Comparison of ENCODE assay signal across 16 cellular contexts in the genomic region with DNA sequence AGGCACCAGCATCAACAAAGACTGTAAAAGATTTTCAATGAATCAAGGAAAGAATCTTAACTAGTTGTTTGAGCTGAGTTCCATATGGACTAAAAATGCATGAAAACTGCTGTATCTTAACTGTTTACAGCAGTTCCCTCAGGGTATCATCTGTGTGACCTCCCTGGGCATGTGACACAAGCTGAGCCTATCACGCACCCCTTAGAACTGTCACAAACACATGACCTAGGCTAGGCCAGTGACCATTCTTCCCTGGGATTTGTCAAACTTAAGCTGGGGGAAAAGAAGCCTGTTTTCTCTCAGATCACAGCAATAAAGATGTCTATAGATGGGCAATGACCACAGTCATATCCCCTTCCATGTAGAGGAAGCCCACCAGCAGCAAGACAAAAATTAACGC. TPM values are rescaled to one million over a fixed set of nuclear protein-coding genes. Genes with fewer than 3 reads are reported as not detected.
A peak's percentile ranks its signal among the peaks of the same experiment; 100 is the strongest.
DNase-seq lines count a peak whose midpoint lies in the region; ATAC-seq, FAIRE-seq and TF ChIP-seq lines count a peak whose summit lies in the region.
"Had no signal": no experiment of that assay in that cellular context is flagged by ENCODE, and none has a peak within 500 bp of the region (broad histone marks: within the 10 kb centered on the region; RNA-seq: fewer than 3 reads in every experiment).

No MANE protein-coding gene starts in this region.

- POLR2A ChIA-PET in HepG2 (lab: Yijun Ruan, JAX) (interaction anchor here (1.9 kb wide), 1 partner anchor 33 kb away, joined by 4 read pairs; no protein-coding TSS in a partner anchor), H1 (lab: Charles Lee; ENCODE audit: partially characterized antibody) (interaction anchor here (0.7 to 2.6 kb wide), 8 partner anchors 11 to 149 kb away, joined by 3 to 11 read pairs (median 4); a partner anchor contains a TSS)

- H2BK120ac ChIP-seq in H1 (replicated peaks; ENCODE audit: low read depth, low read length) (peak overlapping the region; percentile 30), mesendoderm (ENCODE audit: low read depth, low read length) (no peak overlapping the region)

- CTCF ChIA-PET in HepG2 (lab: Yijun Ruan, JAX; ENCODE audit: low intra/inter-chr PET ratio, low total read pairs): no interaction called here
- CTCF ChIA-PET in H1 (lab: Charles Lee; ENCODE audit: partially characterized antibody): interaction anchor here (0.6 to 4.7 kb wide), 9 partner anchors 15 to 129 kb away, joined by 3 to 17 read pairs (median 3); no protein-coding TSS in a partner anchor

- H3K27ac ChIP-seq in HepG2 (ENCODE audit: extremely low read length, insufficient read depth, low read length) (no peak overlapping the region), right lobe of liver (no peak overlapping the region), H1 (ENCODE audit: low read depth, low read length) (peak overlapping the region; percentile 23; the same call in 1 of the 2 replicates), mesendoderm (ENCODE audit: low read depth, low read length) (no peak overlapping the region)
- H3K27ac ChIP-seq: 22Rv1 had no signal

- intact Hi-C loops in HepG2 (cut with micrococcal nuclease; ENCODE audit: unreplicated experiment): no loop called here
- intact Hi-C loops in right lobe of liver (cut with DNase I): no loop called here
- intact Hi-C loops in activated T-helper 1 cell treated with anti-CD3 and anti-CD28 coated beads, Interleukin-12 subunit alpha, Interleukin-12 subunit beta, Interleukin-2, Interleukin-4 antibody, amounts not matched to agents 30 ng/mL and 10 ng/mL and 1 ng/mL, durations not matched to agents 14 hours and 24 hours and 36 hours (cut with micrococcal nuclease): no loop called here

- TF ChIP-seq EP300 in HepG2 (IDR thresholded peaks at IDR 0.05; ENCODE audit: low read depth in 2 of 2, low read length in 2 of 2) (no peak), HepG2 (CRISPR knock-in tag; IDR thresholded peaks at IDR 0.05; ENCODE audit: borderline replicate concordance) (no peak), H1 (IDR thresholded peaks at IDR 0.05; ENCODE audit: borderline replicate concordance in 1 of 2, low read depth in 2 of 2, low read length in 2 of 2) (no peak)

- H3K9me3 ChIP-seq in HepG2 (ENCODE audit: low read length) (no peaks in the 10 kb centered on the region), right lobe of liver (no peaks in the 10 kb centered on the region), H1 (ENCODE audit: insufficient read depth in 2 of 2, low read depth in 1 of 2, low read length in 1 of 2) (no peaks in the 10 kb centered on the region)
- H3K9me3 ChIP-seq: BE2C had no signal

- H3K79me2 ChIP-seq in HepG2 (ENCODE audit: insufficient read depth, low read length) (peaks cover 100% of the 10 kb centered on the region), H1 (ENCODE audit: control insufficient read depth in 1 of 2, insufficient read depth in 2 of 2, low read length in 2 of 2) (peaks cover 25 to 92% of the 10 kb centered on the region in 2 experiments), mesendoderm (ENCODE audit: control insufficient read depth, insufficient read depth, low read length) (peaks cover 72% of the 10 kb centered on the region)

- peaks cover 20% of the 10 kb centered on the region for H3K27me3 Mint-ChIP-seq in activated T-helper 1 cell treated with anti-CD3 and anti-CD28 coated beads, Interleukin-12 subunit alpha, Interleukin-12 subunit beta, Interleukin-2, Interleukin-4 antibody, amounts not matched to agents 30 ng/mL and 10 ng/mL and 1 ng/mL, durations not matched to agents 14 hours and 24 hours and 36 hours (ENCODE audit: insufficient read depth)

- H4K91ac ChIP-seq in H1 (replicated peaks; ENCODE audit: insufficient read length, low read length): peak overlapping the region; percentile 5

- H2AK5ac ChIP-seq in H1 (ENCODE audit: low read depth, low read length) (peak overlapping the region; percentile 61; the same call in 1 of the 2 replicates), mesendoderm (ENCODE audit: low read length) (no peak overlapping the region)

- H2AFZ ChIP-seq in HepG2 (ENCODE audit: low read length) (no peak overlapping the region), H1 (ENCODE audit: low read length) (no peak overlapping the region)

- H4K8ac ChIP-seq in H1 (ENCODE audit: extremely low read depth, insufficient read depth, low read length) (no peak overlapping the region), mesendoderm (ENCODE audit: low read depth, low read length) (no peak overlapping the region)

- no peaks in the 10 kb centered on the region for H3K9me3 Mint-ChIP-seq in activated T-helper 1 cell treated with anti-CD3 and anti-CD28 coated beads, Interleukin-12 subunit alpha, Interleukin-12 subunit beta, Interleukin-2, Interleukin-4 antibody, amounts not matched to agents 30 ng/mL and 10 ng/mL and 1 ng/mL, durations not matched to agents 14 hours and 24 hours and 36 hours
- H3K9me3 Mint-ChIP-seq: CD4-positive, alpha-beta T cell; IgD-negative memory B cell had no signal

- in situ Hi-C loops in HepG2 (cut with HindIII; ENCODE audit: extremely low pct_ligation_motif_present, low pct_unique_long_range_greater_than_20kb): no loop called here

- peak overlapping the region; percentile 7; the same call in 1 of the 2 replicates for H2BK12ac ChIP-seq in H1 (ENCODE audit: low read depth, low read length)

- no peak for TF ChIP-seq RAD21 in HepG2 (CRISPR knock-in tag; IDR thresholded peaks at IDR 0.05)
- TF ChIP-seq RAD21 in H1 (IDR thresholded peaks at IDR 0.05 in 1 of 2, conservative IDR thresholded peaks at IDR 0.05 in 1 of 2; ENCODE audit: low read depth in 2 of 2, low read length in 2 of 2): no peak

- H3K27me3 ChIP-seq in HepG2 (ENCODE audit: control insufficient read depth in 1 of 2, insufficient read depth in 2 of 2, low read length in 2 of 2) (no peaks in the 10 kb centered on the region), right lobe of liver (no peaks in the 10 kb centered on the region), H1 (replicated peaks in 1 of 4; ENCODE audit: control insufficient read depth in 3 of 4, extremely low read depth in 1 of 4, insufficient read depth in 3 of 4, low read length in 3 of 4) (no peaks in the 10 kb centered on the region), mesendoderm (ENCODE audit: insufficient read depth, low read length, poor library complexity) (no peaks in the 10 kb centered on the region)

- H3K27ac Mint-ChIP-seq in activated T-helper 1 cell treated with anti-CD3 and anti-CD28 coated beads, Interleukin-12 subunit alpha, Interleukin-12 subunit beta, Interleukin-2, Interleukin-4 antibody, amounts not matched to agents 30 ng/mL and 10 ng/mL and 1 ng/mL, durations not matched to agents 14 hours and 24 hours and 36 hours: no peak overlapping the region
- H3K27ac Mint-ChIP-seq: CD4-positive, alpha-beta T cell; IgD-negative memory B cell had no signal

- peak overlapping the region; percentile 1 for H3K4ac ChIP-seq in H1 (replicated peaks; ENCODE audit: insufficient read length, low read depth, low read length)
- H3K4ac ChIP-seq in mesendoderm (ENCODE audit: low read depth, low read length): no peak overlapping the region

- H3K14ac ChIP-seq in H1 (ENCODE audit: insufficient read length): no peak overlapping the region

- no peak overlapping the region for H3K18ac ChIP-seq in H1 (ENCODE audit: extremely low read depth, low read length)
- no peak overlapping the region for H3K18ac ChIP-seq in mesendoderm (ENCODE audit: low read length)

- no peak for DNase-seq in HepG2 (ENCODE audit: low spot score)
- DNase-seq in right lobe of liver: no peak
- DNase-seq in H1 (ENCODE audit: low read depth in 1 of 2, low spot score in 2 of 2): no peak
- peak; percentile 68 for DNase-seq in mesendoderm
- DNase-seq in NCI-H774 (lab: John Stamatoyannopoulos, UW): no peak
- DNase-seq in activated T-helper 1 cell treated with anti-CD3 and anti-CD28 coated beads, Interleukin-12 subunit alpha, Interleukin-12 subunit beta, Interleukin-2, Interleukin-4 antibody, amounts not matched to agents 30 ng/mL and 10 ng/mL and 1 ng/mL, durations not matched to agents 14 hours and 24 hours and 36 hours (ENCODE audit: low spot score): no peak
- DNase-seq in NCI-H226: no peak
- DNase-seq: BE2C; CD4-positive, alpha-beta T cell; NCI-H1105 treated with DMSO at 0.1 percent for 48 hours; NCI-H187; NCI-H446; SW 1271 had no signal

- peaks cover 14% of the 10 kb centered on the region for H3K79me1 ChIP-seq in H1 (ENCODE audit: low read depth, low read length)
- peaks cover 13% of the 10 kb centered on the region for H3K79me1 ChIP-seq in mesendoderm (ENCODE audit: low read length)

- no peaks in the 10 kb centered on the region for H3K36me3 Mint-ChIP-seq in activated T-helper 1 cell treated with anti-CD3 and anti-CD28 coated beads, Interleukin-12 subunit alpha, Interleukin-12 subunit beta, Interleukin-2, Interleukin-4 antibody, amounts not matched to agents 30 ng/mL and 10 ng/mL and 1 ng/mL, durations not matched to agents 14 hours and 24 hours and 36 hours (ENCODE audit: low read depth)

- FAIRE-seq in HepG2 (lab: Jason Lieb, UNC): no peak
- FAIRE-seq in H1 (lab: Jason Lieb, UNC): no peak

- BruUV-seq in HepG2 (replicated peaks; lab: Mats Ljungman, UMichigan): no TSS peak

- H3K4me3 ChIP-seq in HepG2 (replicated peaks in 1 of 3; ENCODE audit: insufficient read depth in 1 of 3, low read depth in 2 of 3, low read length in 3 of 3): no peak overlapping the region
- no peak overlapping the region for H3K4me3 ChIP-seq in right lobe of liver
- H3K4me3 ChIP-seq in H1 (ENCODE audit: extremely low read depth in 1 of 4, insufficient read depth in 2 of 4, low read depth in 3 of 4, low read length in 4 of 4): no peak overlapping the region
- no peak overlapping the region for H3K4me3 ChIP-seq in mesendoderm (ENCODE audit: low read length)

- ATAC-seq in HepG2: peak; percentile 73
- no peak for ATAC-seq in right lobe of liver
- no peak for ATAC-seq in HG02588 (IDR thresholded peaks at IDR 0.05; ENCODE audit: unreplicated experiment)

- H3K4me1 Mint-ChIP-seq in activated T-helper 1 cell treated with anti-CD3 and anti-CD28 coated beads, Interleukin-12 subunit alpha, Interleukin-12 subunit beta, Interleukin-2, Interleukin-4 antibody, amounts not matched to agents 30 ng/mL and 10 ng/mL and 1 ng/mL, durations not matched to agents 14 hours and 24 hours and 36 hours (ENCODE audit: low read depth): peaks cover 1% of the 10 kb centered on the region
- H3K4me1 Mint-ChIP-seq: IgD-negative memory B cell had no signal

- no peak overlapping the region for H4K5ac ChIP-seq in H1 (ENCODE audit: insufficient read length, low read depth, low read length)
- no peak overlapping the region for H4K5ac ChIP-seq in mesendoderm (ENCODE audit: low read length)

- H2BK20ac ChIP-seq in H1 (ENCODE audit: low read length): no peak overlapping the region

- H3K9ac ChIP-seq in HepG2 (ENCODE audit: insufficient read depth, low read depth, low read length): peak overlapping the region; percentile 14; the same call in 1 of the 2 replicates
- H3K9ac ChIP-seq in H1 (replicated peaks in 1 of 4; ENCODE audit: extremely low read depth in 1 of 4, low read depth in 3 of 4, low read length in 3 of 4): no peak overlapping the region
- H3K9ac ChIP-seq in mesendoderm (ENCODE audit: low read length): no peak overlapping the region

- H3K23me2 ChIP-seq in H1 (ENCODE audit: low read depth, low read length): no peaks in the 10 kb centered on the region

- TF ChIP-seq POLR2A in HepG2 (IDR thresholded peaks at IDR 0.05; ENCODE audit: insufficient read depth in 1 of 2, low read depth in 2 of 2, low read length in 2 of 2): no peak
- TF ChIP-seq POLR2A in right lobe of liver (IDR thresholded peaks at IDR 0.05): no peak
- TF ChIP-seq POLR2A in H1 (IDR thresholded peaks at IDR 0.05; ENCODE audit: control extremely low read depth in 1 of 2, low read depth in 2 of 2, low read length in 2 of 2): no peak

- H3K4me2 ChIP-seq in HepG2 (ENCODE audit: low read depth, low read length) (no peak overlapping the region), H1 (ENCODE audit: insufficient read depth in 1 of 2, low read depth in 2 of 2, low read length in 2 of 2) (peak overlapping the region in 1 of 2 experiments; percentile 49; a peak in 1 of 4 replicates), mesendoderm (ENCODE audit: low read length) (no peak overlapping the region)

- peaks cover 3 to 6% of the 10 kb centered on the region in 2 experiments for H3K36me3 ChIP-seq in HepG2 (replicated peaks in 1 of 2; ENCODE audit: control insufficient read depth in 1 of 2, insufficient read depth in 2 of 2, low read length in 2 of 2)
- no peaks in the 10 kb centered on the region for H3K36me3 ChIP-seq in right lobe of liver
- H3K36me3 ChIP-seq in H1 (ENCODE audit: control insufficient read depth in 2 of 4, insufficient read depth in 4 of 4, low read length in 3 of 4): no peaks in the 10 kb centered on the region
- H3K36me3 ChIP-seq in mesendoderm (ENCODE audit: control insufficient read depth, insufficient read depth, low read length): no peaks in the 10 kb centered on the region
- H3K36me3 ChIP-seq: BE2C had no signal

- H2BK5ac ChIP-seq in H1 (ENCODE audit: low read depth, low read length): 0 out of 2 replicates have a peak overlapping the region, but pooled peaks have one; percentile 46
- H2BK5ac ChIP-seq in mesendoderm (ENCODE audit: low read length): no peak overlapping the region

- H3K23ac ChIP-seq in H1 (ENCODE audit: insufficient read length) (no peak overlapping the region), mesendoderm (ENCODE audit: low read length) (no peak overlapping the region)

- 94% methylated on average over 2 of the region's 2 CpGs for WGBS in HepG2 (ENCODE audit: low lambda C conversion rate)
- 67% methylated on average over 1 of the region's 2 CpGs for WGBS in right lobe of liver (ENCODE audit: insufficient coverage, low coverage, low lambda C conversion rate, missing lambda C conversion rate)
- WGBS in H1 (ENCODE audit: extremely low coverage in 1 of 2, insufficient coverage in 1 of 2, insufficient read length in 1 of 2, insufficient replicate concordance in 2 of 2, low coverage in 1 of 2, low lambda C conversion rate in 2 of 2, missing lambda C conversion rate in 1 of 2), 2 experiments: 68% methylated on average over 2 of the region's 2 CpGs; no CpG with 5 or more reads in 1 of the 2 experiments
- WGBS in mesendoderm (ENCODE audit: extremely low coverage, insufficient coverage, low lambda C conversion rate): no CpG with 5 or more reads among the region's 2 CpGs

- no peak overlapping the region for H3K4me3 Mint-ChIP-seq in activated T-helper 1 cell treated with anti-CD3 and anti-CD28 coated beads, Interleukin-12 subunit alpha, Interleukin-12 subunit beta, Interleukin-2, Interleukin-4 antibody, amounts not matched to agents 30 ng/mL and 10 ng/mL and 1 ng/mL, durations not matched to agents 14 hours and 24 hours and 36 hours
- H3K4me3 Mint-ChIP-seq: CD4-positive, alpha-beta T cell; IgD-negative memory B cell had no signal

- H4K20me1 ChIP-seq in HepG2 (ENCODE audit: insufficient read depth, low read length) (peaks cover 98% of the 10 kb centered on the region), H1 (replicated peaks in 1 of 2; ENCODE audit: control insufficient read depth in 1 of 2, insufficient read depth in 2 of 2, low read length in 2 of 2) (peaks cover 0 to 8% of the 10 kb centered on the region in 2 experiments)

- H3K4me1 ChIP-seq in HepG2 (ENCODE audit: insufficient read depth, low read length) (peaks cover 72% of the 10 kb centered on the region), right lobe of liver (no peaks in the 10 kb centered on the region), H1 (replicated peaks in 1 of 4; ENCODE audit: control insufficient read depth in 3 of 4, insufficient read depth in 4 of 4, low read length in 3 of 4) (peaks cover 7 to 42% (median 37%) of the 10 kb centered on the region in 4 experiments), mesendoderm (ENCODE audit: control insufficient read depth, low read depth, low read length) (peaks cover 18% of the 10 kb centered on the region)
- H3K4me1 ChIP-seq: BE2C had no signal

- H2BK15ac ChIP-seq in H1 (ENCODE audit: low read length): no peak overlapping the region
- no peak overlapping the region for H2BK15ac ChIP-seq in mesendoderm (replicated peaks; ENCODE audit: low read depth)

- TF ChIP-seq CTCF in HepG2 (CRISPR knock-in tag; IDR thresholded peaks at IDR 0.05): no peak
- no peak for TF ChIP-seq CTCF in right lobe of liver (IDR thresholded peaks at IDR 0.05)
- no peak for TF ChIP-seq CTCF in H1 (IDR thresholded peaks at IDR 0.05; ENCODE audit: control extremely low read depth in 1 of 3, insufficient read depth in 1 of 3, low read depth in 1 of 3, low read length in 3 of 3)

- H3K56ac ChIP-seq in H1 (replicated peaks; ENCODE audit: insufficient read length, low read depth, low read length) (no peak overlapping the region), mesendoderm (ENCODE audit: low read length) (no peak overlapping the region)

RNA-seq across cellular contexts. Expression of a gene that starts 35.7 kb away (rescaled TPM):
- total RNA-seq in HepG2 (2016; rRNA removed; fragmentation: Illumina TruSeq; extraction: Trizol): 46.0 and 46.3 TPM in 2 replicates
- total RNA-seq in HepG2 (2016; cell fraction: cytosol; rRNA removed; fragmentation: Illumina TruSeq; extraction: Trizol; ENCODE audit: low read depth): 27.3 and 31.8 TPM in 2 replicates
- 36.6 and 47.1 TPM in 2 replicates for total RNA-seq in HepG2 (2016; cell fraction: insoluble cytoplasmic fraction; rRNA removed; fragmentation: Illumina TruSeq; extraction: Trizol)
- total RNA-seq in HepG2 (2016; cell fraction: membrane; rRNA removed; fragmentation: Illumina TruSeq; extraction: Trizol): 57.4 and 59.2 TPM in 2 replicates
- 59.9 and 71.5 TPM in 2 replicates for total RNA-seq in HepG2 (2016; cell fraction: nucleus; rRNA removed; fragmentation: Illumina TruSeq; extraction: Trizol)
- 6.5 and 9.5 TPM in 2 replicates for polyA plus RNA-seq in HepG2 (2011; rRNA removed)
- polyA plus RNA-seq in HepG2 (2011; cell fraction: cytosol; rRNA removed): 3.6 and 6.7 TPM in 2 replicates
- 29.6 and 44.5 TPM in 2 replicates for polyA plus RNA-seq in HepG2 (2011; cell fraction: nucleus; rRNA removed)
- 93.3 and 101 TPM in 2 replicates for polyA plus RNA-seq in HepG2 (2012)
- polyA plus RNA-seq in HepG2 (2016; cell fraction: cytosol; fragmentation: Illumina TruSeq; extraction: Trizol; ENCODE audit: low read depth): 22.3 and 25.9 TPM in 2 replicates
- polyA plus RNA-seq in HepG2 (2016; cell fraction: insoluble cytoplasmic fraction; fragmentation: Illumina TruSeq; extraction: Trizol; ENCODE audit: low read depth): 65.2 and 84.9 TPM in 2 replicates
- polyA plus RNA-seq in HepG2 (2016; cell fraction: membrane; fragmentation: Illumina TruSeq; extraction: Trizol; ENCODE audit: low read depth): 59.1 and 66.3 TPM in 2 replicates
- polyA plus RNA-seq in HepG2 (2016; cell fraction: nucleus; fragmentation: Illumina TruSeq; extraction: Trizol; ENCODE audit: insufficient read depth, low read depth): 115 and 116 TPM in 2 replicates
- 11.7 TPM in 1 of 2 replicates, not detected in the other for polyA minus RNA-seq in HepG2 (2011; rRNA and poly(A)+ RNA removed; ENCODE audit: low replicate concordance)
- 13.2 and 23.5 TPM in 2 replicates for polyA minus RNA-seq in HepG2 (2011; cell fraction: cytosol; rRNA and poly(A)+ RNA removed)
- 110 and 124 TPM in 2 replicates for polyA minus RNA-seq in HepG2 (2011; cell fraction: nucleus; rRNA and poly(A)+ RNA removed)
- 1 to 10 TPM in 5 of 6 experiments, under 1 TPM in 1; 0.99 to 3.0 (median 1.8) TPM for total RNA-seq in right lobe of liver
- 114 and 121 TPM in 2 replicates for total RNA-seq in H1 (2021; fragmentation: NEBNext Ultra II Directional; extraction: Animal tissue kit (Norgen Biotek cat#: 25700))
- polyA plus RNA-seq in H1 (2011; rRNA removed): 7.4 and 13.5 TPM in 2 replicates
- 9.6 TPM for polyA plus RNA-seq in H1 (2011; cell fraction: cytosol; rRNA removed)
- 37.7 TPM for polyA plus RNA-seq in H1 (2011; cell fraction: nucleus; rRNA removed)
- 78.1 to 106 TPM (median 85.3 TPM) in 4 replicates for polyA plus RNA-seq in H1 (2012, experiment 1 of 2)
- polyA plus RNA-seq in H1 (2012, experiment 2 of 2): 10.3 TPM
- polyA plus RNA-seq in H1 (2013, experiment 1 of 2): 129 TPM
- 120 TPM for polyA plus RNA-seq in H1 (2013, experiment 2 of 2)
- polyA minus RNA-seq in H1 (2011; rRNA and poly(A)+ RNA removed): 18.3 and 22.2 TPM in 2 replicates
- 24.1 TPM for polyA minus RNA-seq in H1 (2011; cell fraction: cytosol; rRNA and poly(A)+ RNA removed)
- 42.0 TPM for polyA minus RNA-seq in H1 (2011; cell fraction: nucleus; rRNA and poly(A)+ RNA removed)
- polyA plus RNA-seq in mesendoderm (2013, experiment 1 of 2): 110 TPM
- 110 TPM for polyA plus RNA-seq in mesendoderm (2013, experiment 2 of 2)
- 0.42 and 0.62 TPM in 2 replicates for total RNA-seq in activated T-helper 1 cell treated with anti-CD3 and anti-CD28 coated beads, Interleukin-12 subunit alpha, Interleukin-12 subunit beta, Interleukin-2, Interleukin-4 antibody, amounts not matched to agents 30 ng/mL and 10 ng/mL and 1 ng/mL, durations not matched to agents 14 hours and 24 hours and 36 hours
- polyA plus RNA-seq: IgD-negative memory B cell had no signal

Comparison
In these comparisons a context has a peak if more than half of its experiments do, and no peak if none do; other contexts are left out.
1. RNA of a gene that starts 35.7 kb away (total RNA-seq): 114 to 121 TPM in H1 and 27.3 to 71.5 TPM in HepG2; 0.99 to 3.0 TPM in right lobe of liver and 0.42 to 0.62 TPM in activated T-helper 1 cell treated with anti-CD3 and anti-CD28 coated beads, Interleukin-12 subunit alpha, Interleukin-12 subunit beta, Interleukin-2, Interleukin-4 antibody, amounts not matched to agents 30 ng/mL and 10 ng/mL and 1 ng/mL, durations not matched to agents 14 hours and 24 hours and 36 hours; every median in the first group is over 4 times any median in the second.